In genomic region chr12:11621797-11622423, GRCh38 we compare ENCODE assay signal across 8 cellular contexts. TPM values are rescaled to one million over a fixed set of nuclear protein-coding genes. Genes with fewer than 3 reads are reported as not detected.
DNase-seq lines count a peak whose midpoint lies in the region; ATAC-seq and TF ChIP-seq lines count a peak whose summit lies in the region.

No MANE protein-coding gene starts in this region.

- H3K9me3 Mint-ChIP-seq in activated CD8-positive, alpha-beta T cell treated with anti-CD3 and anti-CD28 coated beads, Interleukin-2, amount 10 ng/mL, durations not matched to agents 7 days and 5 days (ENCODE audit: insufficient read depth): no peaks in the 10 kb centered on the region
- no peaks in the 10 kb centered on the region for H3K9me3 Mint-ChIP-seq in memory B cell

- POLR2A ChIA-PET in activated CD8-positive, alpha-beta T cell treated with anti-CD3 and anti-CD28 coated beads, Interleukin-2, amount 10 ng/mL, durations not matched to agents 7 days and 5 days (lab: Charles Lee): no interaction called here

- H3K4me3 ChIP-seq in DOHH2 (ENCODE audit: low read length) (no peak overlapping the region), Karpas-422 (ENCODE audit: low read length) (no peak overlapping the region)

- no peak overlapping the region for H3K4me3 Mint-ChIP-seq in activated CD8-positive, alpha-beta T cell treated with anti-CD3 and anti-CD28 coated beads, Interleukin-2, amount 10 ng/mL, durations not matched to agents 7 days and 5 days
- no peak overlapping the region for H3K4me3 Mint-ChIP-seq in memory B cell

- DNase-seq in Karpas-422: peak; percentile 48
- DNase-seq in activated CD8-positive, alpha-beta T cell treated with anti-CD3 and anti-CD28 coated beads, Interleukin-2, amount 10 ng/mL, durations not matched to agents 7 days and 5 days: peak; percentile 24
- peak; percentile 19 to 39 for DNase-seq in memory B cell (ENCODE audit: low spot score in 2 of 2)
- no peak for DNase-seq in DMS79 (lab: John Stamatoyannopoulos, UW)
- no peak for DNase-seq in T1000 (lab: John Stamatoyannopoulos, UW)

- H3K79me2 ChIP-seq in DOHH2 (ENCODE audit: control insufficient read depth, low read length) (no peaks in the 10 kb centered on the region), Karpas-422 (ENCODE audit: low read length) (no peaks in the 10 kb centered on the region)

- ATAC-seq in activated CD8-positive, alpha-beta T cell treated with anti-CD3 and anti-CD28 coated beads, Interleukin-2, amount 10 ng/mL, durations not matched to agents 7 days and 5 days: no peak
- ATAC-seq in memory B cell (ENCODE audit: low read depth) (peak; percentile 68), GM21423 (IDR thresholded peaks at IDR 0.05; ENCODE audit: unreplicated experiment) (no peak), HG03108 (IDR thresholded peaks at IDR 0.05; ENCODE audit: unreplicated experiment) (no peak)

- TF ChIP-seq CTCF in DOHH2 (IDR thresholded peaks at IDR 0.05; ENCODE audit: low read depth, low read length, poor library complexity, severe bottlenecking): peak; percentile 28

- H3K4me1 ChIP-seq in DOHH2 (ENCODE audit: control insufficient read depth, low read length) (no peaks in the 10 kb centered on the region), Karpas-422 (ENCODE audit: low read length) (peaks cover 5% of the 10 kb centered on the region; the same call in 1 of the 2 replicates)

- H2AFZ ChIP-seq in Karpas-422 (ENCODE audit: low read length): no peak overlapping the region

- no peak overlapping the region for H3K27ac ChIP-seq in DOHH2 (ENCODE audit: low read depth, low read length)
- H3K27ac ChIP-seq in Karpas-422 (ENCODE audit: low read length): no peak overlapping the region

- H3K27me3 Mint-ChIP-seq in activated CD8-positive, alpha-beta T cell treated with anti-CD3 and anti-CD28 coated beads, Interleukin-2, amount 10 ng/mL, durations not matched to agents 7 days and 5 days (ENCODE audit: low read depth): peaks cover 5% of the 10 kb centered on the region
- no peaks in the 10 kb centered on the region for H3K27me3 Mint-ChIP-seq in memory B cell

- H3K27ac Mint-ChIP-seq in activated CD8-positive, alpha-beta T cell treated with anti-CD3 and anti-CD28 coated beads, Interleukin-2, amount 10 ng/mL, durations not matched to agents 7 days and 5 days: no peak overlapping the region
- peak overlapping the region; percentile 53 for H3K27ac Mint-ChIP-seq in memory B cell

- no peaks in the 10 kb centered on the region for H4K20me1 ChIP-seq in DOHH2 (ENCODE audit: control insufficient read depth, insufficient read depth, low read depth, low read length)
- no peaks in the 10 kb centered on the region for H4K20me1 ChIP-seq in Karpas-422 (ENCODE audit: insufficient read depth, low read depth, low read length)

- H3K36me3 Mint-ChIP-seq in activated CD8-positive, alpha-beta T cell treated with anti-CD3 and anti-CD28 coated beads, Interleukin-2, amount 10 ng/mL, durations not matched to agents 7 days and 5 days (ENCODE audit: low read depth): no peaks in the 10 kb centered on the region
- H3K36me3 Mint-ChIP-seq in memory B cell: no peaks in the 10 kb centered on the region

- no peak overlapping the region for H3K9ac ChIP-seq in Karpas-422 (ENCODE audit: low read length)

- H3K4me2 ChIP-seq in DOHH2 (ENCODE audit: low read length) (no peak overlapping the region), Karpas-422 (ENCODE audit: low read depth, low read length, poor library complexity, severe bottlenecking) (no peak overlapping the region)

- no peaks in the 10 kb centered on the region for H3K9me3 ChIP-seq in DOHH2 (ENCODE audit: control insufficient read depth, insufficient read depth, low read length)
- no peaks in the 10 kb centered on the region for H3K9me3 ChIP-seq in Karpas-422 (ENCODE audit: low read length)

- H3F3A ChIP-seq in DOHH2 (ENCODE audit: control insufficient read depth, insufficient read depth): no peaks in the 10 kb centered on the region

- H3K9me2 ChIP-seq in DOHH2 (replicated peaks; ENCODE audit: control insufficient read depth, low read length): no peaks in the 10 kb centered on the region
- H3K9me2 ChIP-seq in Karpas-422 (replicated peaks; ENCODE audit: insufficient read depth, low read length): no peaks in the 10 kb centered on the region

- H3K4me1 Mint-ChIP-seq in activated CD8-positive, alpha-beta T cell treated with anti-CD3 and anti-CD28 coated beads, Interleukin-2, amount 10 ng/mL, durations not matched to agents 7 days and 5 days (ENCODE audit: low read depth): peaks cover 5% of the 10 kb centered on the region
- H3K4me1 Mint-ChIP-seq in memory B cell: peaks cover 3% of the 10 kb centered on the region

- H3K36me3 ChIP-seq in DOHH2 (ENCODE audit: control insufficient read depth, low read length) (no peaks in the 10 kb centered on the region), Karpas-422 (ENCODE audit: insufficient read depth, low read length) (no peaks in the 10 kb centered on the region)

- H3K27me3 ChIP-seq in DOHH2 (ENCODE audit: control insufficient read depth, low read length): no peaks in the 10 kb centered on the region
- no peaks in the 10 kb centered on the region for H3K27me3 ChIP-seq in Karpas-422 (ENCODE audit: low read length)

- CTCF ChIA-PET in activated CD8-positive, alpha-beta T cell treated with anti-CD3 and anti-CD28 coated beads, Interleukin-2, amount 10 ng/mL, durations not matched to agents 7 days and 5 days (lab: Charles Lee): interaction anchor here (1.0 to 1.2 kb wide), 2 partner anchors 41 to 411 kb away, joined by 4 to 9 read pairs; no protein-coding TSS in a partner anchor

RNA-seq across cellular contexts. Expression of gene ETV6, which starts 27.6 kb away (rescaled TPM):
- total RNA-seq in Karpas-422 (2014; rRNA removed; shearing (Covaris generic); ENCODE audit: low replicate concordance): 0.54 and 1.0 TPM in 2 replicates
- total RNA-seq in activated CD8-positive, alpha-beta T cell treated with anti-CD3 and anti-CD28 coated beads, Interleukin-2, amount 10 ng/mL, durations not matched to agents 7 days and 5 days: 10 to 100 TPM; 22.1 to 26.1 TPM

Comparison
In these comparisons a context has a peak if more than half of its experiments do, and no peak if none do; other contexts are left out.
1. DNase-seq: peak in Karpas-422 (single experiment), activated CD8-positive, alpha-beta T cell treated with anti-CD3 and anti-CD28 coated beads, Interleukin-2, amount 10 ng/mL, durations not matched to agents 7 days and 5 days (single experiment) and memory B cell (2 of 2); none in DMS79 (single experiment) and T1000 (single experiment).
2. RNA of gene ETV6, which starts 27.6 kb away (total RNA-seq): 22.1 to 26.1 TPM in activated CD8-positive, alpha-beta T cell treated with anti-CD3 and anti-CD28 coated beads, Interleukin-2, amount 10 ng/mL, durations not matched to agents 7 days and 5 days; 0.54 to 1.0 TPM in Karpas-422; every median in the first group is over 10 times any median in the second.